In the genomic region with DNA sequence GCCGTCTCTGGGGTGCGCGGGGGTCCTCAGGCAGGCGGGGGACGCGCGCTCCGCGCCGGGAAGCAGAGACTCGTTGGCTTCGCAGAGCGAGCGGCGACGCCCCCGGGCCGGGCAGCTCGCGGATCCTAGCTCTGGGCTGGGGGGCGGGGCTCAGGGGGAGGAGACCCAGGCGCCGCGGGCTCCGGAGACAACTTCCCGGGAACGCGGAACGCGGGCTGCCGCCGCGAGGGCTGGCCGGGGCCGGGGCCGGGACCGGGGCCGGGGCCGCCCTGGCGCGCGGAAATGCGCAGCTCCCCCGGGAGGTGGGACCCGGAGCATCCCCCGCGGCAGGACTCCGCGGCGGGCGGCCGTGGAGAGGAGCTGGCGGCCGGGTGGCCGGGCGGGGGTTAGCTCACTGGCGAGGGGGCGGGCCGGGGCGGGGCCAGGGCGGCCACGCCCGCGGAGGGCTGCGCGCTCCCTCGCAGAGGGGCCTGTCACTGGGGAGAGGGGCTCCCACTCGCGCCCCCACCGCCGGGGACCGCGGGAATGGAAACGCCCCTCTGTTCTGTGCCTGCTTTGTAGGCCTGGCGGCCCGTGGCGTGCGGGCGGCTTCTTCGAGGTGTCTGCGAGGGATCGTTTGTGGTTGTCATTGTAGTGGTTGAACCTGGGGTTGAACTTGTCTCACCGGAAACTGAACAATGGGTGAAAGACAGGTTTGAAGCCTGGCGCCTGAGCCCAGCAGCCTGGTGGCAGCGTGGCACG, we compare ENCODE assay signal across 8 cellular contexts. TPM values are rescaled to one million over a fixed set of nuclear protein-coding genes. Genes with fewer than 3 reads are reported as not detected.
DNase-seq lines count a peak whose midpoint lies in the region; ATAC-seq and TF ChIP-seq lines count a peak whose summit lies in the region.

Gene GAS7 (minus strand): TSS at position 98 of the 741 bp plus-strand sequence.

- H3K9me3 ChIP-seq in muscle layer of duodenum (ENCODE audit: control insufficient read depth in 1 of 2, low read length in 2 of 2) (peaks cover 6 to 8% of the 10 kb centered on the region in 2 donors), thyroid gland (no peaks in the 10 kb centered on the region), SJCRH30 (replicated peaks) (no peaks in the 10 kb centered on the region)

- H3K27ac ChIP-seq in muscle layer of duodenum (ENCODE audit: low read length): no peak within 1 kb of the TSS
- no peak within 1 kb of the TSS for H3K27ac ChIP-seq in thyroid gland
- no peak within 1 kb of the TSS for H3K27ac ChIP-seq in SJCRH30

- H3K36me3 Mint-ChIP-seq in endothelial cell (ENCODE audit: low read depth, unreplicated experiment): peaks cover 13% of the 10 kb centered on the region

- H3K36me3 ChIP-seq in muscle layer of duodenum (ENCODE audit: control insufficient read depth in 1 of 2, insufficient read depth in 2 of 2, low read length in 2 of 2) (no peaks in the 10 kb centered on the region), thyroid gland (no peaks in the 10 kb centered on the region), SJCRH30 (no peaks in the 10 kb centered on the region)

- H3K4me3 ChIP-seq in muscle layer of duodenum (ENCODE audit: low read depth in 1 of 2, low read length in 2 of 2): peak within 1 kb of the TSS; percentile 61 to 81
- peak within 1 kb of the TSS in 1 of 3 donors; percentile 44 for H3K4me3 ChIP-seq in thyroid gland (replicated peaks in 1 of 3)
- H3K4me3 ChIP-seq in SJCRH30: no peak within 1 kb of the TSS

- ATAC-seq in HG02588 (IDR thresholded peaks at IDR 0.05; ENCODE audit: unreplicated experiment): peak; percentile 61

- H3K27me3 Mint-ChIP-seq in endothelial cell (ENCODE audit: unreplicated experiment): peaks cover 13% of the 10 kb centered on the region

- no peak for TF ChIP-seq POLR2A in thyroid gland (IDR thresholded peaks at IDR 0.05)

- H3K27ac Mint-ChIP-seq in endothelial cell (ENCODE audit: unreplicated experiment): peak within 1 kb of the TSS; percentile 13

- no peak for TF ChIP-seq CTCF in endothelial cell (IDR thresholded peaks at IDR 0.05; ENCODE audit: unreplicated experiment)
- TF ChIP-seq CTCF in thyroid gland (IDR thresholded peaks at IDR 0.05): no peak

- DNase-seq in EL (peak; percentile 20), endothelial cell (ENCODE audit: low spot score) (peak; percentile 64), thyroid gland (peak in 1 of 2 donors; percentile 33), SJCRH30 (no peak), NCI-H774 (lab: John Stamatoyannopoulos, UW) (no peak)
- DNase-seq in activated CD4-positive, alpha-beta T cell treated with anti-CD3 and anti-CD28 coated beads, Interleukin-2, amount 50 U/mL, for 1 hour: peak; percentile 13

- H3K4me3 Mint-ChIP-seq in endothelial cell (ENCODE audit: unreplicated experiment): peak within 1 kb of the TSS; percentile 82

- intact Hi-C loops in thyroid gland (cut with DNase I): no loop called here

- 2 to 5% methylated on average over 10 to 12 of the region's 86 CpGs for WGBS in thyroid gland, 2 donors

- H3K4me1 Mint-ChIP-seq in endothelial cell (ENCODE audit: unreplicated experiment): peaks cover 2% of the 10 kb centered on the region

- H3K4me1 ChIP-seq in muscle layer of duodenum (ENCODE audit: control insufficient read depth in 1 of 2, insufficient read depth in 2 of 2, low read length in 2 of 2): peaks cover 4 to 10% of the 10 kb centered on the region in 2 donors
- no peaks in the 10 kb centered on the region for H3K4me1 ChIP-seq in thyroid gland
- no peaks in the 10 kb centered on the region for H3K4me1 ChIP-seq in SJCRH30

- H3K27me3 ChIP-seq in muscle layer of duodenum (ENCODE audit: low read depth, low read length): no peaks in the 10 kb centered on the region
- H3K27me3 ChIP-seq in thyroid gland: no peaks in the 10 kb centered on the region
- no peaks in the 10 kb centered on the region for H3K27me3 ChIP-seq in SJCRH30

- no peaks in the 10 kb centered on the region for H3K9me3 Mint-ChIP-seq in endothelial cell (ENCODE audit: unreplicated experiment)

RNA-seq across cellular contexts. Expression of gene GAS7, which starts in this region (rescaled TPM):
- total RNA-seq in endothelial cell (ENCODE audit: unreplicated experiment): 7.0 TPM
- 10 to 100 TPM in 3 of 4 donors, 1 to 10 TPM in 1; 7.5 to 30.3 (median 24.1) TPM for total RNA-seq in thyroid gland
- total RNA-seq in SJCRH30 (2014; rRNA removed; shearing (Covaris generic)): 0.66 and 0.91 TPM in 2 replicates

Comparison
In these comparisons a context has a peak if more than half of its experiments do, and no peak if none do; other contexts are left out.
1. DNase-seq: peak in EL (single experiment), activated CD4-positive, alpha-beta T cell treated with anti-CD3 and anti-CD28 coated beads, Interleukin-2, amount 50 U/mL, for 1 hour (single experiment) and endothelial cell (single experiment); none in SJCRH30 (0 of 2) and NCI-H774 (single experiment).